Comparison of ENCODE assay signal across 12 cellular contexts in genomic region chr1:27119270-27119618, GRCh38. TPM values are rescaled to one million over a fixed set of nuclear protein-coding genes. Genes with fewer than 3 reads are reported as not detected.
DNase-seq lines count a peak whose midpoint lies in the region; ATAC-seq and TF ChIP-seq lines count a peak whose summit lies in the region.
"Had no signal": no experiment of that assay in that cellular context is flagged by ENCODE, and none has a peak within 500 bp of the region (broad histone marks: within the 10 kb centered on the region; RNA-seq: fewer than 3 reads in every experiment).

No MANE protein-coding gene starts in this region.

- no peak for TF ChIP-seq CTCF in chondrocyte (IDR thresholded peaks at IDR 0.05)

- H3K9me3 Mint-ChIP-seq in chondrocyte (ENCODE audit: low read depth), result no peaks in the 10 kb centered on the region
- H3K9me3 Mint-ChIP-seq in stimulated activated naive B cell treated with anti-CD40 and anti-IgM and Interleukin-4, amounts not matched to agents 10 μg/mL and 1 μg/mL and 100 μg/mL, for 72 hours, result no peaks in the 10 kb centered on the region

- H3K27ac Mint-ChIP-seq in chondrocyte (ENCODE audit: unreplicated experiment), result peak overlapping the region; percentile 94
- peak overlapping the region; percentile 38 for H3K27ac Mint-ChIP-seq in stimulated activated naive B cell treated with anti-CD40 and anti-IgM and Interleukin-4, amounts not matched to agents 10 μg/mL and 1 μg/mL and 100 μg/mL, for 72 hours
- no peak overlapping the region for H3K27ac Mint-ChIP-seq in T-helper 17 cell

- peaks cover 79% of the 10 kb centered on the region for H3K4me1 Mint-ChIP-seq in chondrocyte (ENCODE audit: low read depth)
- H3K4me1 Mint-ChIP-seq in stimulated activated naive B cell treated with anti-CD40 and anti-IgM and Interleukin-4, amounts not matched to agents 10 μg/mL and 1 μg/mL and 100 μg/mL, for 72 hours, result peaks cover 14 to 37% of the 10 kb centered on the region in 2 donors
- peaks cover 16% of the 10 kb centered on the region for H3K4me1 Mint-ChIP-seq in T-helper 17 cell

- peak; percentile 59 for DNase-seq in H4 (ENCODE audit: low spot score)
- DNase-seq in chondrocyte (ENCODE audit: low spot score), result no peak
- DNase-seq in stimulated activated naive B cell treated with anti-CD40 and anti-IgM and Interleukin-4, amounts not matched to agents 10 μg/mL and 1 μg/mL and 100 μg/mL, for 72 hours, result no peak
- no peak for DNase-seq in T-helper 9 cell
- DNase-seq in posterior vena cava (ENCODE audit: low spot score), result no peak
- DNase-seq in T-helper 17 cell, result no peak
- no peak for DNase-seq in cerebellar nuclear complex (lab: John Stamatoyannopoulos, UW)
- DNase-seq: activated CD8-positive, alpha-beta memory T cell treated with anti-CD3 and anti-CD28 coated beads, Interleukin-2, amount 50 U/mL, for 48 hours; DND-41 had no signal

- H3K9me3 ChIP-seq in T-helper 17 cell (ENCODE audit: control insufficient read depth, low read length, poor library complexity, severe bottlenecking), result no peaks in the 10 kb centered on the region

- no peak for ATAC-seq in stimulated activated naive B cell treated with anti-CD40 and anti-IgM and Interleukin-4, amounts not matched to agents 10 μg/mL and 1 μg/mL and 100 μg/mL, for 72 hours (replicated peaks)
- no peak for ATAC-seq in T-helper 17 cell
- ATAC-seq: left lobe of liver had no signal

- H3K27ac ChIP-seq in layer of hippocampus (ENCODE audit: low read depth, low read length), result peak overlapping the region; percentile 66
- H3K27ac ChIP-seq: SK-N-MC had no signal

- H3K27me3 ChIP-seq in layer of hippocampus (ENCODE audit: control insufficient read depth, insufficient read depth, low read length), result no peaks in the 10 kb centered on the region

- peak overlapping the region; percentile 40 for H3K4me3 Mint-ChIP-seq in chondrocyte (ENCODE audit: unreplicated experiment)
- no peak overlapping the region for H3K4me3 Mint-ChIP-seq in stimulated activated naive B cell treated with anti-CD40 and anti-IgM and Interleukin-4, amounts not matched to agents 10 μg/mL and 1 μg/mL and 100 μg/mL, for 72 hours
- no peak overlapping the region for H3K4me3 Mint-ChIP-seq in T-helper 17 cell

- H3K27me3 Mint-ChIP-seq in chondrocyte (ENCODE audit: low read depth) (no peaks in the 10 kb centered on the region), T-helper 17 cell (no peaks in the 10 kb centered on the region)
- H3K27me3 Mint-ChIP-seq in stimulated activated naive B cell treated with anti-CD40 and anti-IgM and Interleukin-4, amounts not matched to agents 10 μg/mL and 1 μg/mL and 100 μg/mL, for 72 hours, result no peaks in the 10 kb centered on the region

- intact Hi-C loops in posterior vena cava (cut with DNase I), result loop anchor here (5.0 kb wide), 1 partner anchor 33 kb away; no protein-coding TSS in a partner anchor

- H3K36me3 Mint-ChIP-seq in chondrocyte (ENCODE audit: low read depth) (peaks cover under 1% of the 10 kb centered on the region), T-helper 17 cell (ENCODE audit: low read depth) (no peaks in the 10 kb centered on the region)
- peaks cover 3 to 15% of the 10 kb centered on the region in 2 donors for H3K36me3 Mint-ChIP-seq in stimulated activated naive B cell treated with anti-CD40 and anti-IgM and Interleukin-4, amounts not matched to agents 10 μg/mL and 1 μg/mL and 100 μg/mL, for 72 hours

RNA-seq across cellular contexts. Expression of gene SLC9A1, which starts 35.7 kb away (rescaled TPM):
- total RNA-seq in H4 (2014; rRNA removed; shearing (Covaris generic)), result 1.6 and 5.2 TPM in 2 replicates
- 53.9 to 55.4 TPM (median 54.6 TPM) in 3 replicates for total RNA-seq in chondrocyte
- total RNA-seq in posterior vena cava, result 10 to 100 TPM; 19.0 to 25.3 TPM
- total RNA-seq in T-helper 17 cell, result 10 to 100 TPM; 21.4 to 30.4 TPM
